ENCODE assay signal across 8 cellular contexts in the genomic region with DNA sequence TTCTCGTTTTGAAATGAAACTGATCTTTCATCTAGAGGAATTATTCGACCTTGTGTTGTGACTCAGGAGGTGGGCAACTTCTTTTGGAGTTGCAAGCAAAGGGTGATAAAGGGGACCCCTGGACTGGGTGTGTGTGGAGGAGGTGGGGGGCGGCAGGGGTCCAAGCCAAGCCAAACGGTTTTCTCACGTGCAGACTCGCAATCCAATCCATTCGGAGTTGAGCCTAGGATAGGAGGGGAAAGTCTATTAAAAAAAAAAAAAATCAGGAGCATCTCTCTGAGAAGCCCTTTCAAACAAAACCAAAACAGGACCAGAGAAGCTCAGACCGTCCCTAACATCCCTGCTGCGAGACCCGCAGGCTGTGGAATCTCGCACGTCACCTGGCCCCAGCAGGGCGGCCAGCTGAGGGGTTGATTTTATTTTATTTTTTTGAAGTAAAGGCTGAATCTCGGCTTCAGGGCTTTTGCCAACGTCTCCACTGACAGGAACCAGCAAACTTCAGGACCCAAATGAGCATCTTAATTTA. TPM values are rescaled to one million over a fixed set of nuclear protein-coding genes. Genes with fewer than 3 reads are reported as not detected.
DNase-seq lines count a peak whose midpoint lies in the region; ATAC-seq and TF ChIP-seq lines count a peak whose summit lies in the region.

No MANE protein-coding gene starts in this region.

- H3K36me3 ChIP-seq in OCI-LY7 (ENCODE audit: insufficient read depth, low read length) = no peaks in the 10 kb centered on the region

- H3K4me3 Mint-ChIP-seq in endothelial cell (ENCODE audit: unreplicated experiment) = peak overlapping the region; percentile 86
- H3K4me3 Mint-ChIP-seq in neural crest cell = peak overlapping the region; percentile 90

- TF ChIP-seq CTCF in OCI-LY7 (conservative IDR thresholded peaks at IDR 0.05; ENCODE audit: low read length) = no peak
- TF ChIP-seq CTCF in endothelial cell (IDR thresholded peaks at IDR 0.05; ENCODE audit: unreplicated experiment) = no peak
- no peak for TF ChIP-seq CTCF in neural crest cell (conservative IDR thresholded peaks at IDR 0.05)

- CTCF ChIA-PET in OCI-LY7 (lab: Charles Lee; ENCODE audit: unreplicated experiment) = interaction anchor here (0.6 kb wide), 3 partner anchors 18 to 892 kb away, joined by 3 to 11 read pairs (median 6); no protein-coding TSS in a partner anchor

- H3K27ac Mint-ChIP-seq in endothelial cell (ENCODE audit: unreplicated experiment) (peak overlapping the region; percentile 66), neural crest cell (ENCODE audit: unreplicated experiment) (peak overlapping the region; percentile 94)

- peaks cover 25% of the 10 kb centered on the region for H3K4me1 Mint-ChIP-seq in endothelial cell (ENCODE audit: unreplicated experiment)
- H3K4me1 Mint-ChIP-seq in neural crest cell = peaks cover 52% of the 10 kb centered on the region

- no peaks in the 10 kb centered on the region for H3K9me3 ChIP-seq in OCI-LY7 (ENCODE audit: low read length)

- peak overlapping the region; percentile 72 for H3K4me2 ChIP-seq in OCI-LY7 (ENCODE audit: low read length)

- H3K9me3 Mint-ChIP-seq in endothelial cell (ENCODE audit: unreplicated experiment) (no peaks in the 10 kb centered on the region), neural crest cell (no peaks in the 10 kb centered on the region)

- intact Hi-C loops in OCI-LY7 (cut with micrococcal nuclease; ENCODE audit: unreplicated experiment) = loop anchor here (10.0 kb wide), 1 partner anchor 1231 kb away; no protein-coding TSS in a partner anchor

- no peaks in the 10 kb centered on the region for H3K36me3 Mint-ChIP-seq in endothelial cell (ENCODE audit: low read depth, unreplicated experiment)
- no peaks in the 10 kb centered on the region for H3K36me3 Mint-ChIP-seq in neural crest cell (ENCODE audit: low read depth)

- no peak overlapping the region for H3K27ac ChIP-seq in OCI-LY7 (ENCODE audit: low read depth, low read length, poor library complexity, severe bottlenecking)

- peaks cover 51% of the 10 kb centered on the region for H3K4me1 ChIP-seq in OCI-LY7 (ENCODE audit: insufficient read depth, low read length, poor library complexity, severe bottlenecking)

- peak; percentile 91 for DNase-seq in ELF-1 (ENCODE audit: low read depth, low spot score)
- no peak for DNase-seq in OCI-LY7 (ENCODE audit: low spot score)
- DNase-seq in endothelial cell (ENCODE audit: low spot score) = no peak
- no peak for DNase-seq in neural crest cell (ENCODE audit: low read depth, low spot score)
- DNase-seq in stimulated activated CD4-positive, alpha-beta T cell treated with anti-CD3 and anti-CD28 coated beads, Interleukin-2, amount 100 ng/mL, for 24 hours = no peak
- DNase-seq in OCI-M2 (lab: John Stamatoyannopoulos, UW; ENCODE audit: unreplicated experiment) = no peak
- DNase-seq in NCI-H2107 (lab: John Stamatoyannopoulos, UW) = no peak

- H3K79me2 ChIP-seq in OCI-LY7 (ENCODE audit: insufficient read depth, low read depth, low read length) = no peaks in the 10 kb centered on the region

- H3K27me3 Mint-ChIP-seq in endothelial cell (ENCODE audit: unreplicated experiment) (peaks cover 14% of the 10 kb centered on the region), neural crest cell (ENCODE audit: low read depth) (no peaks in the 10 kb centered on the region)

- H2AFZ ChIP-seq in OCI-LY7 (ENCODE audit: low read length) = peak overlapping the region; percentile 56; the same call in 1 of the 2 replicates

- no peak for ATAC-seq in HG03039 (IDR thresholded peaks at IDR 0.05; ENCODE audit: unreplicated experiment)

- BruUV-seq in OCI-LY7 (replicated peaks; lab: Mats Ljungman, UMichigan) = no TSS peak

- no peaks in the 10 kb centered on the region for H3K9me2 ChIP-seq in OCI-LY7 (ENCODE audit: insufficient read depth, low read length)

- peak overlapping the region; percentile 68 for H3K4me3 ChIP-seq in OCI-LY7 (ENCODE audit: low read depth, low read length, poor library complexity, severe bottlenecking)

- POLR2A ChIA-PET in OCI-LY7 (lab: Charles Lee) = interaction anchor here (0.5 to 0.7 kb wide), 6 partner anchors 19 to 891 kb away, joined by 3 to 6 read pairs (median 3); no protein-coding TSS in a partner anchor

- H4K20me1 ChIP-seq in OCI-LY7 (ENCODE audit: insufficient read depth, low read length) = peaks cover 4% of the 10 kb centered on the region; the same call in 1 of the 2 replicates

RNA-seq across cellular contexts. Expression of gene ZEB2, which starts 3.8 kb away (rescaled TPM):
- total RNA-seq in OCI-LY7 (2014; rRNA removed; shearing (Covaris generic)) = 15.2 and 16.9 TPM in 2 replicates
- total RNA-seq in OCI-LY7 (2022) = 4.0 and 5.1 TPM in 2 replicates
- 109 TPM for total RNA-seq in endothelial cell (ENCODE audit: unreplicated experiment)
- 192 and 200 TPM in 2 replicates for total RNA-seq in neural crest cell
